29 cellular contexts compared by ENCODE assay signal in the genomic region with DNA sequence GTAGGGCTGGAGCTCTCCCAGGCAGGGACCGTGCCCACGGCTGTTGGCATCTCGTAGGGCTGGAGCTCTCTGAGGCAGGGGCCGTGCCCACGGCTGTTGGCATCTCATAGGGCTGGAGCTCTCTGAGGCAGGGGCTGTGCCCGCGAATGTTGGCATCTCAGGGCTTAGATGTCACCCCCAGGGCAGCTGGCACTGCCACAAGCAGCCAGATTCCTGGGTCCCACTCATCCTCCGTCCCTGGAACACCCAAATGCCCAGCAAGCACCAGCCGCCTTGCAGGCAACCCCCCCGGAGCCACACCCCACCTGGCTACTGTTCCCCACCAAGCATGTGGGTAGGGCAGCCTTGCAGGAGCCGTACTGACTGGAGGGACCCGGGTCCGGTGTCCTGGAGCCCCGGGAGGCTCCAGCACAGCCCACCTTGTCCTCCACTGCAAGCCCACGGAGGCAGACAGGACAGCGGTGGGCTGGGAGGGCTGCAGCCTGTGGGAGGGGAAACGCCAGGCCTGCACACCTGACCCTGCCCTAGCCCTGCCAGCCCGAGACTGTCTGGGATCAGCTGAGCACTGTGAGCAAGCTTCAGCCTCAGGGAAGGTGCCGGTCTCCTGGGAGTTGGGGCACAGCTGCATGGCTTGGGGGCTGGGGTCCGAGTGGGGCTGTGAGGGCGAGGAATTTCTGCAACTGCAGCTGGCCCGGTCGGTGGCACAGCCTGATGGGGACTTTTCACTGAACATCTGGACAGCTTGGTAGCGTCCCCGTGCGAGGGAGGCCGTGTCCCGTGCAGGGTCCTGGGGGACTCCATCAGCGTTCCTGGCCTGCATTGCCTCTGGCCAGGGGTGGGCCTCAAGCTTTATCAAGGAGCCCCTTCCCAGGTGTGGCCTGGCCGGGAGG. TPM values are rescaled to one million over a fixed set of nuclear protein-coding genes. Genes with fewer than 3 reads are reported as not detected.
A peak's percentile ranks its signal among the peaks of the same experiment; 100 is the strongest.
DNase-seq lines count a peak whose midpoint lies in the region; ATAC-seq and TF ChIP-seq lines count a peak whose summit lies in the region.
"Had no signal": no experiment of that assay in that cellular context is flagged by ENCODE, and none has a peak within 500 bp of the region (broad histone marks: within the 10 kb centered on the region; RNA-seq: fewer than 3 reads in every experiment).

No MANE protein-coding gene starts in this region.

- H3K36me3 ChIP-seq in BE2C: no peaks in the 10 kb centered on the region
- H3K36me3 ChIP-seq: pancreas had no signal

- TF ChIP-seq CTCF in BE2C (IDR thresholded peaks at IDR 0.05; ENCODE audit: low read depth, low read length) (no peak), chondrocyte (IDR thresholded peaks at IDR 0.05) (no peak)

- no peak overlapping the region for H3K4me3 ChIP-seq in BE2C (ENCODE audit: low read depth, low read length)
- H3K4me3 ChIP-seq: pancreas had no signal

- ATAC-seq in left lobe of liver (peak; percentile 2), GM18520 (IDR thresholded peaks at IDR 0.05; ENCODE audit: unreplicated experiment) (no peak)
- ATAC-seq: activated CD4-positive, alpha-beta T cell treated with anti-CD3 and anti-CD28 coated beads for 36 hours; activated CD8-positive, alpha-beta T cell treated with anti-CD3 and anti-CD28 coated beads, Interleukin-2, amount 10 ng/mL, durations not matched to agents 7 days and 5 days; gastroesophageal sphincter; pancreas; sciatic nerve had no signal

- DNase-seq in BE2C (peak; percentile 53), chondrocyte (ENCODE audit: low spot score) (peak; percentile 89), left lobe of liver (ENCODE audit: low spot score) (no peak), retina (peak; percentile 31), NCI-H1436 treated with DMSO at 0.1 percent for 48 hours (lab: John Stamatoyannopoulos, UW) (no peak), NCI-H345 treated with DMSO at 0.1 percent for 48 hours (lab: John Stamatoyannopoulos, UW; ENCODE audit: unreplicated experiment) (no peak)
- no peak for DNase-seq in activated CD4-positive, alpha-beta memory T cell treated with anti-CD3 and anti-CD28 coated beads for 36 hours
- DNase-seq: activated CD4-positive, alpha-beta T cell treated with anti-CD3 and anti-CD28 coated beads for 36 hours; activated CD8-positive, alpha-beta T cell treated with anti-CD3 and anti-CD28 coated beads, Interleukin-2, amount 10 ng/mL, durations not matched to agents 7 days and 5 days; activated naive CD4-positive, alpha-beta T cell treated with anti-CD3 and anti-CD28 coated beads for 36 hours; Calu3; CD4-positive, CD25-positive, alpha-beta regulatory T cell; DMS79 treated with DMSO at 0.1 percent for 48 hours; GF-D8; GOT3; hippocampal formation; Kasumi-1; mesenchymal stem cell; NCI-H146; NCI-H2107; NCI-H446; nephron progenitor cell; T1000 had no signal

- H3K27ac Mint-ChIP-seq in chondrocyte (ENCODE audit: unreplicated experiment): no peak overlapping the region
- no peak overlapping the region for H3K27ac Mint-ChIP-seq in activated CD4-positive, alpha-beta memory T cell treated with anti-CD3 and anti-CD28 coated beads for 36 hours
- H3K27ac Mint-ChIP-seq: activated CD4-positive, alpha-beta T cell treated with anti-CD3 and anti-CD28 coated beads for 36 hours; activated CD8-positive, alpha-beta T cell treated with anti-CD3 and anti-CD28 coated beads, Interleukin-2, amount 10 ng/mL, durations not matched to agents 7 days and 5 days; activated naive CD4-positive, alpha-beta T cell treated with anti-CD3 and anti-CD28 coated beads for 36 hours; CD4-positive, CD25-positive, alpha-beta regulatory T cell; nephron progenitor cell; stimulated activated memory B cell treated with anti-CD40 and anti-IgM and Interleukin-4, amounts not matched to agents 10 μg/mL and 1 μg/mL and 100 μg/mL, for 72 hours had no signal

- CTCF ChIA-PET in activated CD4-positive, alpha-beta memory T cell treated with anti-CD3 and anti-CD28 coated beads for 36 hours (lab: Charles Lee): no interaction called here

- peaks cover 29% of the 10 kb centered on the region for H3K27me3 ChIP-seq in BE2C
- H3K27me3 ChIP-seq: pancreas had no signal

- peaks cover 16% of the 10 kb centered on the region for H3K9me3 Mint-ChIP-seq in chondrocyte (ENCODE audit: low read depth)
- peaks cover 12% of the 10 kb centered on the region for H3K9me3 Mint-ChIP-seq in activated CD4-positive, alpha-beta memory T cell treated with anti-CD3 and anti-CD28 coated beads for 36 hours
- H3K9me3 Mint-ChIP-seq: central memory CD8-positive, alpha-beta T cell had no signal

- no peaks in the 10 kb centered on the region for H3K27me3 Mint-ChIP-seq in chondrocyte (ENCODE audit: low read depth)
- H3K27me3 Mint-ChIP-seq in activated CD4-positive, alpha-beta memory T cell treated with anti-CD3 and anti-CD28 coated beads for 36 hours: peaks cover 6% of the 10 kb centered on the region
- H3K27me3 Mint-ChIP-seq: activated CD4-positive, alpha-beta T cell treated with anti-CD3 and anti-CD28 coated beads for 36 hours had no signal

- no peak overlapping the region for H3K4me3 Mint-ChIP-seq in chondrocyte (ENCODE audit: unreplicated experiment)
- H3K4me3 Mint-ChIP-seq in activated CD4-positive, alpha-beta memory T cell treated with anti-CD3 and anti-CD28 coated beads for 36 hours: no peak overlapping the region
- H3K4me3 Mint-ChIP-seq: activated CD4-positive, alpha-beta T cell treated with anti-CD3 and anti-CD28 coated beads for 36 hours; activated CD8-positive, alpha-beta T cell treated with anti-CD3 and anti-CD28 coated beads, Interleukin-2, amount 10 ng/mL, durations not matched to agents 7 days and 5 days; activated naive CD4-positive, alpha-beta T cell treated with anti-CD3 and anti-CD28 coated beads for 36 hours; CD4-positive, CD25-positive, alpha-beta regulatory T cell; central memory CD8-positive, alpha-beta T cell; nephron progenitor cell; stimulated activated memory B cell treated with anti-CD40 and anti-IgM and Interleukin-4, amounts not matched to agents 10 μg/mL and 1 μg/mL and 100 μg/mL, for 72 hours had no signal

- no peaks in the 10 kb centered on the region; the same call in 1 of the 2 replicates for H3K4me1 ChIP-seq in BE2C
- H3K4me1 ChIP-seq: pancreas had no signal

- peaks cover 18% of the 10 kb centered on the region for H3K36me3 Mint-ChIP-seq in chondrocyte (ENCODE audit: low read depth)
- peaks cover 3% of the 10 kb centered on the region for H3K36me3 Mint-ChIP-seq in activated CD4-positive, alpha-beta memory T cell treated with anti-CD3 and anti-CD28 coated beads for 36 hours
- H3K36me3 Mint-ChIP-seq: CD4-positive, CD25-positive, alpha-beta regulatory T cell had no signal

- H3K9me3 ChIP-seq in BE2C: no peaks in the 10 kb centered on the region; the same call in none of the 2 replicates
- H3K9me3 ChIP-seq: pancreas had no signal

- intact Hi-C loops in activated CD4-positive, alpha-beta memory T cell treated with anti-CD3 and anti-CD28 coated beads for 36 hours (cut with micrococcal nuclease): no loop called here

- POLR2A ChIA-PET in activated CD4-positive, alpha-beta memory T cell treated with anti-CD3 and anti-CD28 coated beads for 36 hours (lab: Charles Lee): no interaction called here

- H3K4me1 Mint-ChIP-seq in chondrocyte (ENCODE audit: low read depth): peaks cover 34% of the 10 kb centered on the region
- H3K4me1 Mint-ChIP-seq in activated CD4-positive, alpha-beta memory T cell treated with anti-CD3 and anti-CD28 coated beads for 36 hours (ENCODE audit: low read depth): no peaks in the 10 kb centered on the region
- H3K4me1 Mint-ChIP-seq: activated CD4-positive, alpha-beta T cell treated with anti-CD3 and anti-CD28 coated beads for 36 hours; CD4-positive, CD25-positive, alpha-beta regulatory T cell; central memory CD8-positive, alpha-beta T cell; stimulated activated memory B cell treated with anti-CD40 and anti-IgM and Interleukin-4, amounts not matched to agents 10 μg/mL and 1 μg/mL and 100 μg/mL, for 72 hours had no signal

RNA-seq across cellular contexts. Expression of a gene that starts 53.6 kb away (rescaled TPM):
- polyA plus RNA-seq in BE2C (2012; ENCODE audit: insufficient read depth, insufficient read length, low read depth): 11.7 TPM
- 322 to 628 TPM (median 616 TPM) in 3 replicates for total RNA-seq in chondrocyte
- total RNA-seq in left lobe of liver: 499 TPM
- total RNA-seq in activated CD4-positive, alpha-beta memory T cell treated with anti-CD3 and anti-CD28 coated beads for 36 hours: 1 to 10 TPM; 4.5 TPM

Comparison
In these comparisons a context has a peak if more than half of its experiments do, and no peak if none do; other contexts are left out.
1. DNase-seq: peak in BE2C (single experiment), chondrocyte (single experiment) and retina (single experiment); none in left lobe of liver (single experiment), NCI-H1436 treated with DMSO at 0.1 percent for 48 hours (single experiment), NCI-H345 treated with DMSO at 0.1 percent for 48 hours (single experiment) and activated CD4-positive, alpha-beta memory T cell treated with anti-CD3 and anti-CD28 coated beads for 36 hours (single experiment).
2. RNA of a gene that starts 53.6 kb away (total RNA-seq): 322 to 628 TPM in chondrocyte and 499 TPM in left lobe of liver (single experiment); 4.5 TPM in activated CD4-positive, alpha-beta memory T cell treated with anti-CD3 and anti-CD28 coated beads for 36 hours; every median in the first group is over 10 times any median in the second.